ENCODE assay signal across 1 cellular context in genomic region chr2:73215254-73215653, GRCh38.
TF ChIP-seq lines count a peak whose summit lies in the region.

No MANE protein-coding gene starts in this region.

TF ChIP-seq in H1, 55 proteins besides CTCF, POLR2A, EP300 and RAD21:
- TF ChIP-seq RBBP5 (IDR thresholded peaks at IDR 0.05; ENCODE audit: borderline replicate concordance, low read depth, low read length) (no peak), BRCA1 (IDR thresholded peaks at IDR 0.05; ENCODE audit: low read depth, low read length) (no peak), USF2 (IDR thresholded peaks at IDR 0.05; ENCODE audit: low read length) (no peak)
TF ChIP-seq in H1: peak in this region for 0.
